Comparison of ENCODE assay signal across 11 cellular contexts in the genomic region with DNA sequence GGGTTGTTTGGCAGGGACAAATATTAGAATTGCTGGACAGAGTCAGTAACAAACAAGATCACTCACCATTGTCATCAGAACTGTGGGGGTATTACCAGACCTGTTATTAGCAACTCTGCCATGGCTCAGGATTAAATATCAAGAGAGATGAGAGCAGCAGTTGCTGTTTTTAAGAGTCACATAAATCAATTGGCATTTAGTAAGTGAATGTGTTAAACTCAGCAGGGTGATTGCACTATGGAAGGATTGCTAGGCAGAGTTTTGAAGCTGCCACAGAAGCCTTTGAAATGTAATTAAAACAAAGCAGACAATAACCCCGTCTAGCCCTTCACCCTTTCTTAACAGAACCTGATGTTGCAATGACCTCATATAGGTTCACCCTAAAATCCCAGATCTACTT.
"Had no signal": no experiment of that assay in that cellular context is flagged by ENCODE, and none has a peak within 500 bp of the region (broad histone marks: within the 10 kb centered on the region; RNA-seq: fewer than 3 reads in every experiment).

No MANE protein-coding gene starts in this region.

- H3K36me3 Mint-ChIP-seq: activated CD4-positive, alpha-beta memory T cell treated with anti-CD3 and anti-CD28 coated beads for 36 hours; activated naive CD8-positive, alpha-beta T cell treated with anti-CD3 and anti-CD28 coated beads, Interleukin-2, amount 10 ng/mL, durations not matched to agents 7 days and 5 days had no signal

- H3K4me1 ChIP-seq: parathyroid adenoma, thyroid gland had no signal

- H3K4me3 Mint-ChIP-seq: activated CD4-positive, alpha-beta memory T cell treated with anti-CD3 and anti-CD28 coated beads for 36 hours; activated naive CD8-positive, alpha-beta T cell treated with anti-CD3 and anti-CD28 coated beads, Interleukin-2, amount 10 ng/mL, durations not matched to agents 7 days and 5 days had no signal

- H3K27ac Mint-ChIP-seq: activated CD4-positive, alpha-beta memory T cell treated with anti-CD3 and anti-CD28 coated beads for 36 hours; activated naive CD8-positive, alpha-beta T cell treated with anti-CD3 and anti-CD28 coated beads, Interleukin-2, amount 10 ng/mL, durations not matched to agents 7 days and 5 days had no signal

- H3K9me3 Mint-ChIP-seq: activated CD4-positive, alpha-beta memory T cell treated with anti-CD3 and anti-CD28 coated beads for 36 hours; activated naive CD8-positive, alpha-beta T cell treated with anti-CD3 and anti-CD28 coated beads, Interleukin-2, amount 10 ng/mL, durations not matched to agents 7 days and 5 days had no signal

- H3K27me3 ChIP-seq: thyroid gland had no signal

- H3K36me3 ChIP-seq: thyroid gland had no signal

- H3K4me1 Mint-ChIP-seq: activated naive CD8-positive, alpha-beta T cell treated with anti-CD3 and anti-CD28 coated beads, Interleukin-2, amount 10 ng/mL, durations not matched to agents 7 days and 5 days had no signal

- DNase-seq: activated CD4-positive, alpha-beta memory T cell treated with anti-CD3 and anti-CD28 coated beads for 36 hours; activated CD4-positive, CD25-positive, alpha-beta regulatory T cell treated with anti-CD3 and anti-CD28 coated beads, Interleukin-2, amount 50 U/mL, for 72 hours; activated gamma-delta T cell treated with Interleukin-2 at 50 U/mL for 16 hours; activated naive CD8-positive, alpha-beta T cell treated with anti-CD3 and anti-CD28 coated beads, Interleukin-2, amount 10 ng/mL, durations not matched to agents 7 days and 5 days; activated T-cell treated with anti-CD3 and anti-CD28 coated beads, Interleukin-2, amount 50 U/mL, for 48 hours; aorta; hippocampal formation; kidney glomerular epithelial cell; small intestine; thyroid gland had no signal

- H3K27ac ChIP-seq: parathyroid adenoma, thyroid gland had no signal

- H3K4me3 ChIP-seq: thyroid gland had no signal

- H3K9me3 ChIP-seq: thyroid gland had no signal
